In the genomic region with DNA sequence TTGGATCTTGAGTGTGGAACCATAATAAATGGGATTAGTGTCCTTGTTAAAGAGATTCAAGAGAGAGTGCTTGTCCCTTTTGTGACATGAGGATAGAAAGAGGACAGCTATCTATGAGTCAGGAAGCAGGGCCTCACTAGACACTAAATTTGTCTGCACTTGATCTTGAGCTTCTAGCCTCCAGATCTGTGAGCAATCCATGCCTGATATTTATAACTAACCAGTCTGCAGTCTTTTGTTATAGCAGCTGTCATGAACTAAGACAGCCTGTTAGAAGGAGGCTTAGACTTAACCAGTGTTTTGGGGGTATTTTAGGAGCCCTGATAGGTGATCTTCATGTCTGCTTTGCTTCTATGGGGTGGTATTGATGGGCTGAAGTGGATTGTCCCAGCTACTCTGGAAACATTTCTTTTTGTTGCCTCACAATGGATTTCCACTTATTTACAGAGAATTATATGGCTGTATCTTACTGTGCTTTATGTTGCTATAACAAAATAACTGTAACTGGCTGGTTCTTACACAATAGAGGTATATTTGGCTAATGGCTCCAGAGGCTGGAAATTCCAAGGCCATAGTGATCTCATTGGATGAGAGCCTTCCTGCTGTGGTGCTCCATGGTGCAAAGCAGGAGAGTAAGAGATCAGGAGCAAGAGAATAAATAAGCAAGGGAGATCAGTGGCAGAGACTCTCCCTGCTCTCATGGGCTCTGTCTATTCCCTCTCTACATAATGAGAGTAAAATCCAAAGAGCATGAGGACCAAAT, we compare ENCODE assay signal across 10 cellular contexts. TPM values are rescaled to one million over a fixed set of nuclear protein-coding genes. Genes with fewer than 3 reads are reported as not detected.
DNase-seq lines count a peak whose midpoint lies in the region; ATAC-seq and TF ChIP-seq lines count a peak whose summit lies in the region.
"Had no signal": no experiment of that assay in that cellular context is flagged by ENCODE, and none has a peak within 500 bp of the region (broad histone marks: within the 10 kb centered on the region; RNA-seq: fewer than 3 reads in every experiment).

No MANE protein-coding gene starts in this region.

- H3K4me3 ChIP-seq in heart left ventricle (peak overlapping the region in 4 of 12 donors; percentile 6 to 36 (median 18)), fibroblast of the aortic adventitia (ENCODE audit: low read depth, low read length) (peak overlapping the region; percentile 32), neuronal stem cell (ENCODE audit: low read length in 2 of 2) (no peak overlapping the region), vagina (no peak overlapping the region)

- TF ChIP-seq POLR2A in heart left ventricle (IDR thresholded peaks at IDR 0.05) (no peak), vagina (IDR thresholded peaks at IDR 0.05) (no peak)

- no peak overlapping the region for H3K4ac ChIP-seq in neuronal stem cell (ENCODE audit: low read length)

- no peak overlapping the region for H2AK5ac ChIP-seq in neuronal stem cell (ENCODE audit: low read depth, low read length)

- H3K27ac ChIP-seq in heart left ventricle: peak overlapping the region; percentile 76 to 91 (median 86)
- peak overlapping the region; percentile 54 for H3K27ac ChIP-seq in neuronal stem cell (replicated peaks; ENCODE audit: low read length)
- H3K27ac ChIP-seq in vagina: peak overlapping the region; percentile 90

- no peaks in the 10 kb centered on the region for H3K79me1 ChIP-seq in neuronal stem cell (ENCODE audit: low read depth, low read length)

- no peaks in the 10 kb centered on the region for H3K27me3 ChIP-seq in heart left ventricle
- no peaks in the 10 kb centered on the region for H3K27me3 ChIP-seq in neuronal stem cell (ENCODE audit: control insufficient read depth in 3 of 3, insufficient read depth in 3 of 3, low read depth in 1 of 3, low read length in 3 of 3)
- no peaks in the 10 kb centered on the region for H3K27me3 ChIP-seq in vagina

- intact Hi-C loops in heart left ventricle (cut with DNase I): loop anchor here in 1 of 10 donors (1.0 kb wide), 1 partner anchor 23 kb away; a partner anchor contains a TSS
- intact Hi-C loops in Right ventricle myocardium inferior (cut with DNase I): loop anchor here (2.0 kb wide), 1 partner anchor 24 kb away; a partner anchor contains a TSS
- intact Hi-C loops in vagina (cut with DNase I): no loop called here

- no peak overlapping the region for H3K9ac ChIP-seq in neuronal stem cell (ENCODE audit: low read depth, low read length, poor library complexity)

- ATAC-seq in heart left ventricle (peak in 1 of 4 donors; percentile 20), Right ventricle myocardium inferior (no peak)
- ATAC-seq: HCT116 had no signal

- H3K36me3 ChIP-seq in heart left ventricle (no peaks in the 10 kb centered on the region), neuronal stem cell (replicated peaks in 1 of 2; ENCODE audit: control insufficient read depth in 2 of 2, insufficient read depth in 2 of 2, low read length in 2 of 2) (no peaks in the 10 kb centered on the region), vagina (no peaks in the 10 kb centered on the region)

- H2BK12ac ChIP-seq in neuronal stem cell (ENCODE audit: low read length): no peak overlapping the region

- no peak overlapping the region for H3K18ac ChIP-seq in neuronal stem cell (ENCODE audit: low read length)

- TF ChIP-seq CTCF in heart left ventricle (IDR thresholded peaks at IDR 0.05) (no peak), fibroblast of the aortic adventitia (IDR thresholded peaks at IDR 0.05; ENCODE audit: insufficient read depth, low read length) (no peak), vagina (IDR thresholded peaks at IDR 0.05) (no peak)

- no peak overlapping the region for H2BK5ac ChIP-seq in neuronal stem cell (ENCODE audit: low read length)

- H3K4me1 ChIP-seq in heart left ventricle (peaks cover 0 to 30% (median 20%) of the 10 kb centered on the region in 12 donors), neuronal stem cell (ENCODE audit: control insufficient read depth in 2 of 2, insufficient read depth in 1 of 2, low read depth in 1 of 2, low read length in 2 of 2) (peaks cover 3 to 14% of the 10 kb centered on the region in 2 donors), vagina (peaks cover 30% of the 10 kb centered on the region)

- no peak overlapping the region for H3K14ac ChIP-seq in neuronal stem cell (ENCODE audit: low read length)

- no peak overlapping the region for H3K4me2 ChIP-seq in neuronal stem cell (ENCODE audit: insufficient read depth, low read length, poor library complexity, severe bottlenecking)

- H4K8ac ChIP-seq in neuronal stem cell (ENCODE audit: low read depth, low read length): no peak overlapping the region

- H2BK15ac ChIP-seq in neuronal stem cell (ENCODE audit: low read length): no peak overlapping the region

- peaks cover 0 to 11% (median 0%) of the 10 kb centered on the region in 12 donors for H3K9me3 ChIP-seq in heart left ventricle
- peaks cover 0 to 4% of the 10 kb centered on the region in 2 donors for H3K9me3 ChIP-seq in neuronal stem cell (replicated peaks in 1 of 2; ENCODE audit: control insufficient read depth in 2 of 2, insufficient read depth in 1 of 2, low read depth in 1 of 2, low read length in 2 of 2)
- H3K9me3 ChIP-seq in vagina: no peaks in the 10 kb centered on the region

- H3K23ac ChIP-seq in neuronal stem cell (ENCODE audit: low read depth, low read length, poor library complexity): no peak overlapping the region

- no peak overlapping the region for H2BK120ac ChIP-seq in neuronal stem cell (ENCODE audit: low read depth, low read length)

- peak overlapping the region; percentile 70 for H2AFZ ChIP-seq in neuronal stem cell (ENCODE audit: low read length)

- H4K91ac ChIP-seq in neuronal stem cell (ENCODE audit: low read depth, low read length, poor library complexity): no peak overlapping the region

- no peak for DNase-seq in heart left ventricle
- no peak for DNase-seq in Right ventricle myocardium inferior (ENCODE audit: missing footprints)
- DNase-seq in fibroblast of the aortic adventitia (ENCODE audit: low read depth): peak; percentile 76
- DNase-seq in neuronal stem cell (ENCODE audit: low spot score): no peak
- DNase-seq in vagina (ENCODE audit: extremely low spot score in 2 of 2): no peak
- DNase-seq in SIG-M5 (lab: John Stamatoyannopoulos, UW): no peak
- DNase-seq in inferior parietal cortex (ENCODE audit: extremely low spot score): no peak
- no peak for DNase-seq in GM03348 (ENCODE audit: low spot score)
- DNase-seq: NCI-H187 treated with DMSO at 0.1 percent for 48 hours had no signal

RNA-seq across cellular contexts. Expression of a gene that starts 23.4 kb away (rescaled TPM):
- total RNA-seq in heart left ventricle (10 to 100 TPM; 13.9 to 25.1 (median 21.1) TPM), Right ventricle myocardium inferior (40.5 TPM), fibroblast of the aortic adventitia (ENCODE audit: low replicate concordance) (74.2 and 169 TPM in 2 replicates), vagina (45.4 TPM)
- 10 to 100 TPM; 17.5 to 23.7 TPM for polyA plus RNA-seq in heart left ventricle
- 1.3 TPM for polyA plus RNA-seq in neuronal stem cell (2013, experiment 1 of 2)
- 0.90 TPM for polyA plus RNA-seq in neuronal stem cell (2013, experiment 2 of 2)
